ENCODE assay signal across 1 cellular context in genomic region chr12:108861878-108862587, GRCh38.
TF ChIP-seq lines count a peak whose summit lies in the region.

No MANE protein-coding gene starts in this region.

TF ChIP-seq in IMR-90, 13 proteins besides CTCF, POLR2A, EP300 and RAD21 (continued from another document):
- no peak for TF ChIP-seq ELK1 (IDR thresholded peaks at IDR 0.05; ENCODE audit: borderline replicate concordance, low read depth, low read length)
